Comparison of ENCODE assay signal across 17 cellular contexts in genomic region chr22:38984224-38984623, GRCh38. TPM values are rescaled to one million over a fixed set of nuclear protein-coding genes. Genes with fewer than 3 reads are reported as not detected.
A peak's percentile ranks its signal among the peaks of the same experiment; 100 is the strongest.
DNase-seq lines count a peak whose midpoint lies in the region; ATAC-seq and TF ChIP-seq lines count a peak whose summit lies in the region.
"Had no signal": no experiment of that assay in that cellular context is flagged by ENCODE, and none has a peak within 500 bp of the region (broad histone marks: within the 10 kb centered on the region; RNA-seq: fewer than 3 reads in every experiment).

No MANE protein-coding gene starts in this region.

- H3K9me3 ChIP-seq in CD4-positive, CD25-positive, alpha-beta regulatory T cell (ENCODE audit: control insufficient read depth in 2 of 2, low read length in 2 of 2) = no peaks in the 10 kb centered on the region
- H3K9me3 ChIP-seq: vagina had no signal

- peak overlapping the region; percentile 74 for H3K27ac ChIP-seq in CD4-positive, CD25-positive, alpha-beta regulatory T cell (ENCODE audit: insufficient read depth, low read length, poor library complexity, severe bottlenecking)
- H3K27ac ChIP-seq: vagina had no signal

- H3K4me3 Mint-ChIP-seq in CD4-positive, CD25-positive, alpha-beta regulatory T cell = peak overlapping the region in 1 of 4 donors; percentile 43
- no peak overlapping the region for H3K4me3 Mint-ChIP-seq in activated naive CD8-positive, alpha-beta T cell treated with anti-CD3 and anti-CD28 coated beads, Interleukin-2, amount 50 U/mL, for 24 hours
- H3K4me3 Mint-ChIP-seq: neural crest cell had no signal

- TF ChIP-seq CTCF in GM13976 (IDR thresholded peaks at IDR 0.05; ENCODE audit: borderline replicate concordance, control extremely low read depth, extremely low read depth, insufficient read depth, missing control alignments) = no peak

- in situ Hi-C loops in GM13976 (cut with MboI; ENCODE audit: low sequenced_read_pairs, unreplicated experiment) = no loop called here

- H3K4me1 Mint-ChIP-seq in CD4-positive, CD25-positive, alpha-beta regulatory T cell = peaks cover 4 to 54% (median 26%) of the 10 kb centered on the region in 4 donors
- H3K4me1 Mint-ChIP-seq in activated naive CD8-positive, alpha-beta T cell treated with anti-CD3 and anti-CD28 coated beads, Interleukin-2, amount 50 U/mL, for 24 hours = peaks cover 51% of the 10 kb centered on the region

- H3K27ac Mint-ChIP-seq in CD4-positive, CD25-positive, alpha-beta regulatory T cell = peak overlapping the region in 1 of 3 donors; percentile 59
- peak overlapping the region; percentile 89 for H3K27ac Mint-ChIP-seq in activated naive CD8-positive, alpha-beta T cell treated with anti-CD3 and anti-CD28 coated beads, Interleukin-2, amount 50 U/mL, for 24 hours

- ATAC-seq in CD4-positive, CD25-positive, alpha-beta regulatory T cell (ENCODE audit: low read depth in 2 of 2) = no peak
- ATAC-seq in activated naive CD8-positive, alpha-beta T cell treated with anti-CD3 and anti-CD28 coated beads, Interleukin-2, amount 50 U/mL, for 24 hours = no peak
- ATAC-seq in HG03196 (IDR thresholded peaks at IDR 0.05; ENCODE audit: unreplicated experiment) = no peak
- ATAC-seq: HepG2, right cardiac atrium had no signal

- peaks cover 7% of the 10 kb centered on the region for H3K27me3 Mint-ChIP-seq in CD4-positive, CD25-positive, alpha-beta regulatory T cell
- no peaks in the 10 kb centered on the region for H3K27me3 Mint-ChIP-seq in activated naive CD8-positive, alpha-beta T cell treated with anti-CD3 and anti-CD28 coated beads, Interleukin-2, amount 50 U/mL, for 24 hours

- DNase-seq in CD4-positive, CD25-positive, alpha-beta regulatory T cell = peak in 1 of 3 donors; percentile 28
- peak; percentile 12 for DNase-seq in GM13976 (ENCODE audit: low spot score)
- DNase-seq in OCI-M2 (lab: John Stamatoyannopoulos, UW; ENCODE audit: unreplicated experiment) = peak; percentile 14
- no peak for DNase-seq in activated naive CD8-positive, alpha-beta T cell treated with anti-CD3 and anti-CD28 coated beads, Interleukin-2, amount 50 U/mL, for 24 hours
- DNase-seq in COLO668 (lab: John Stamatoyannopoulos, UW; ENCODE audit: unreplicated experiment) = no peak
- no peak for DNase-seq in GF-D8 (lab: John Stamatoyannopoulos, UW)
- no peak for DNase-seq in activated gamma-delta T cell (lab: John Stamatoyannopoulos, UW)
- DNase-seq: AML-193, dermis blood vessel endothelial cell, NCI-H1436, NCI-H446 treated with DMSO at 0.1 percent for 48 hours, right cardiac atrium had no signal

- peaks cover 4% of the 10 kb centered on the region for H3K36me3 Mint-ChIP-seq in CD4-positive, CD25-positive, alpha-beta regulatory T cell
- H3K36me3 Mint-ChIP-seq in activated naive CD8-positive, alpha-beta T cell treated with anti-CD3 and anti-CD28 coated beads, Interleukin-2, amount 50 U/mL, for 24 hours (ENCODE audit: low read depth) = peaks cover 3% of the 10 kb centered on the region

- H3K36me3 ChIP-seq in CD4-positive, CD25-positive, alpha-beta regulatory T cell (ENCODE audit: control insufficient read depth, insufficient read depth, low read length) = no peaks in the 10 kb centered on the region
- H3K36me3 ChIP-seq: vagina had no signal

- peaks cover 23% of the 10 kb centered on the region for H3K4me1 ChIP-seq in CD4-positive, CD25-positive, alpha-beta regulatory T cell (ENCODE audit: control insufficient read depth, insufficient read depth, low read length, poor library complexity, severe bottlenecking)
- H3K4me1 ChIP-seq: vagina had no signal

- peaks cover 0 to 8% (median 2%) of the 10 kb centered on the region in 7 donors for H3K9me3 Mint-ChIP-seq in CD4-positive, CD25-positive, alpha-beta regulatory T cell
- H3K9me3 Mint-ChIP-seq in activated naive CD8-positive, alpha-beta T cell treated with anti-CD3 and anti-CD28 coated beads, Interleukin-2, amount 50 U/mL, for 24 hours = peaks cover 4% of the 10 kb centered on the region
- H3K9me3 Mint-ChIP-seq: neural crest cell had no signal

- H3K27me3 ChIP-seq in CD4-positive, CD25-positive, alpha-beta regulatory T cell (ENCODE audit: control insufficient read depth, insufficient read depth, low read length) = no peaks in the 10 kb centered on the region
- H3K27me3 ChIP-seq: vagina had no signal

- H3K4me3 ChIP-seq in CD4-positive, CD25-positive, alpha-beta regulatory T cell (ENCODE audit: low read depth, low read length) = no peak overlapping the region
- H3K4me3 ChIP-seq: vagina had no signal

RNA-seq across cellular contexts. Expression of gene APOBEC3B, which starts 2.1 kb away (rescaled TPM):
- total RNA-seq in CD4-positive, CD25-positive, alpha-beta regulatory T cell = 2.1 TPM
- polyA plus RNA-seq in CD4-positive, CD25-positive, alpha-beta regulatory T cell = 1 to 10 TPM in 2 of 4 donors, under 1 TPM in 2; 0.17 to 1.4 (median 1.1) TPM
- total RNA-seq: vagina had no signal

RNA-seq across cellular contexts. Expression of gene APOBEC3A, which starts 26.8 kb away (rescaled TPM):
- not detected for total RNA-seq in CD4-positive, CD25-positive, alpha-beta regulatory T cell
- polyA plus RNA-seq in CD4-positive, CD25-positive, alpha-beta regulatory T cell = under 1 TPM in 1 of 4 donors, not detected in 3; 0.29 TPM
- total RNA-seq: dermis blood vessel endothelial cell, HepG2, lung microvascular endothelial cell, neural crest cell, vagina had no signal
- polyA plus RNA-seq: HepG2 had no signal

RNA-seq across cellular contexts. Expression of gene APOBEC3C, which starts 29.8 kb away (rescaled TPM):
- total RNA-seq in CD4-positive, CD25-positive, alpha-beta regulatory T cell = 59.0 TPM
- 100 to 1,000 TPM in 2 of 4 donors, 10 to 100 TPM in 2; 87.5 to 146 (median 110) TPM for polyA plus RNA-seq in CD4-positive, CD25-positive, alpha-beta regulatory T cell

RNA-seq across cellular contexts. Expression of gene APOBEC3D, which starts 36.7 kb away (rescaled TPM):
- total RNA-seq in CD4-positive, CD25-positive, alpha-beta regulatory T cell = 24.4 TPM
- polyA plus RNA-seq in CD4-positive, CD25-positive, alpha-beta regulatory T cell = 10 to 100 TPM; 14.4 to 24.7 (median 16.1) TPM

RNA-seq across cellular contexts. Expression of gene APOBEC3F, which starts 56.4 kb away (rescaled TPM):
- 17.6 TPM for total RNA-seq in CD4-positive, CD25-positive, alpha-beta regulatory T cell
- 10 to 100 TPM in 2 of 4 donors, 1 to 10 TPM in 2; 7.8 to 18.4 (median 10.4) TPM for polyA plus RNA-seq in CD4-positive, CD25-positive, alpha-beta regulatory T cell

Comparison
In these comparisons a context has a peak if more than half of its experiments do, and no peak if none do; other contexts are left out.
1. DNase-seq: peak in GM13976 (single experiment) and OCI-M2 (single experiment); none in activated naive CD8-positive, alpha-beta T cell treated with anti-CD3 and anti-CD28 coated beads, Interleukin-2, amount 50 U/mL, for 24 hours (single experiment), COLO668 (single experiment), GF-D8 (single experiment) and activated gamma-delta T cell (single experiment).